In the genomic region with DNA sequence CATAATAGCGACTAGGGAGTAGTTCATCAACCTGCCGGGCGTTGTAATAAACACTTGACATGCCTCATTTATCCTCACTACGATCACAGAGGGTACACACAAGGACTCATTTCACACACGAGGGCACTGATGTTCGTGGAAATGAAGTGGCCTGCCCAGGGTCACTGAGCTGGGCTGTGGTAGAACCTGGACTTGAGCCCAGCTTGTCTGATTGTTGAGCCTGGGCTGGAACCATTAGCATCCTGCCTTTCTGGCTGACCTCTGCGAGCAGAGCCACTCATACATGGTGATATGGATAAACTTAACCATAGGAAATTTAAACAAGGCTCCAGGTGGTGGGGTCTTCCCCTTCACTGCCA, we compare ENCODE assay signal across 20 cellular contexts. TPM values are rescaled to one million over a fixed set of nuclear protein-coding genes. Genes with fewer than 3 reads are reported as not detected.
DNase-seq lines count a peak whose midpoint lies in the region; ATAC-seq and TF ChIP-seq lines count a peak whose summit lies in the region.
"Had no signal": no experiment of that assay in that cellular context is flagged by ENCODE, and none has a peak within 500 bp of the region (broad histone marks: within the 10 kb centered on the region; RNA-seq: fewer than 3 reads in every experiment).

No MANE protein-coding gene starts in this region.

- DNase-seq in DMS79 treated with DMSO at 0.1 percent for 48 hours (lab: John Stamatoyannopoulos, UW) = peak; percentile 99
- DNase-seq in NCI-H2029 (lab: John Stamatoyannopoulos, UW) = peak; percentile 22
- no peak for DNase-seq in lung (ENCODE audit: low spot score)
- DNase-seq in transverse colon = no peak
- no peak for DNase-seq in T1000 (lab: John Stamatoyannopoulos, UW)
- no peak for DNase-seq in NK-92 (lab: John Stamatoyannopoulos, UW; ENCODE audit: unreplicated experiment)
- DNase-seq in effector memory CD4-positive, alpha-beta T cell = no peak
- DNase-seq: activated CD4-positive, alpha-beta memory T cell treated with anti-CD3 and anti-CD28 coated beads for 36 hours; activated T-cell treated with anti-CD3 and anti-CD28 coated beads, Interleukin-2, amount 50 U/mL, for 4 hours; CD8-positive, alpha-beta memory T cell; effector CD4-positive, alpha-beta T cell; NCI-H1694 treated with DMSO at 0.1 percent for 48 hours; stimulated activated naive CD4-positive, alpha-beta T cell; T-cell; uterus had no signal

- no peak overlapping the region for H3K4me3 ChIP-seq in lung
- no peak overlapping the region for H3K4me3 ChIP-seq in transverse colon
- H3K4me3 ChIP-seq in effector memory CD4-positive, alpha-beta T cell (ENCODE audit: insufficient read depth, low read depth, low read length, poor library complexity, severe bottlenecking) = no peak overlapping the region
- H3K4me3 ChIP-seq: prostate gland, uterus had no signal

- TF ChIP-seq EP300 in transverse colon (IDR thresholded peaks at IDR 0.05; ENCODE audit: low read depth) = no peak

- H3K36me3 Mint-ChIP-seq in brain = no peaks in the 10 kb centered on the region
- H3K36me3 Mint-ChIP-seq: activated CD4-positive, alpha-beta memory T cell treated with anti-CD3 and anti-CD28 coated beads for 36 hours; activated naive CD8-positive, alpha-beta T cell; CD8-positive, alpha-beta memory T cell; T-cell had no signal

- peaks cover 8% of the 10 kb centered on the region for H3K27me3 Mint-ChIP-seq in brain
- H3K27me3 Mint-ChIP-seq: activated CD4-positive, alpha-beta memory T cell treated with anti-CD3 and anti-CD28 coated beads for 36 hours; activated naive CD8-positive, alpha-beta T cell had no signal

- H3K27ac Mint-ChIP-seq in brain = peak overlapping the region in 4 of 5 experiments; percentile 61 to 97 (median 72)
- H3K27ac Mint-ChIP-seq: activated CD4-positive, alpha-beta memory T cell treated with anti-CD3 and anti-CD28 coated beads for 36 hours; activated naive CD8-positive, alpha-beta T cell; T-cell had no signal

- TF ChIP-seq POLR2A in transverse colon (IDR thresholded peaks at IDR 0.05) = no peak

- H3K9me3 ChIP-seq in lung (ENCODE audit: control insufficient read depth in 2 of 2, insufficient read depth in 1 of 2, low read length in 1 of 2) (no peaks in the 10 kb centered on the region), transverse colon (no peaks in the 10 kb centered on the region)
- H3K9me3 ChIP-seq in effector memory CD4-positive, alpha-beta T cell (ENCODE audit: control insufficient read depth, low read length) = no peaks in the 10 kb centered on the region
- H3K9me3 ChIP-seq: prostate gland, uterus had no signal

- ATAC-seq in lung (ENCODE audit: insufficient read depth, low FRiP score) = no peak
- ATAC-seq: activated T-cell treated with anti-CD3 and anti-CD28 coated beads, Interleukin-2, amount 50 U/mL, for 4 hours; T-cell had no signal

- no peaks in the 10 kb centered on the region for H3K36me3 ChIP-seq in lung (ENCODE audit: control insufficient read depth in 2 of 2, insufficient read depth in 2 of 2, low read length in 2 of 2)
- no peaks in the 10 kb centered on the region for H3K36me3 ChIP-seq in transverse colon
- H3K36me3 ChIP-seq in effector memory CD4-positive, alpha-beta T cell (ENCODE audit: control insufficient read depth, insufficient read depth, low read length) = no peaks in the 10 kb centered on the region
- H3K36me3 ChIP-seq: prostate gland, uterus had no signal

- H3K4me1 ChIP-seq in lung (ENCODE audit: control insufficient read depth in 2 of 2, insufficient read depth in 2 of 2, low read length in 2 of 2) (no peaks in the 10 kb centered on the region), transverse colon (no peaks in the 10 kb centered on the region)
- H3K4me1 ChIP-seq in effector memory CD4-positive, alpha-beta T cell (ENCODE audit: control insufficient read depth, insufficient read depth, low read length, poor library complexity, severe bottlenecking) = no peaks in the 10 kb centered on the region
- H3K4me1 ChIP-seq: prostate gland, uterus had no signal

- TF ChIP-seq CTCF in brain (conservative IDR thresholded peaks at IDR 0.05) = no peak
- TF ChIP-seq CTCF in lung (IDR thresholded peaks at IDR 0.05; ENCODE audit: control extremely low read depth, extremely low read depth) = no peak
- no peak for TF ChIP-seq CTCF in transverse colon (IDR thresholded peaks at IDR 0.05)

- intact Hi-C loops in transverse colon (cut with DNase I; ENCODE audit: low total_unique reads) = no loop called here

- peaks cover 0 to 8% (median 4%) of the 10 kb centered on the region in 5 experiments for H3K9me3 Mint-ChIP-seq in brain
- H3K9me3 Mint-ChIP-seq: activated CD4-positive, alpha-beta memory T cell treated with anti-CD3 and anti-CD28 coated beads for 36 hours; activated T-cell treated with anti-CD3 and anti-CD28 coated beads, Interleukin-2, amount 50 U/mL, for 4 hours; CD8-positive, alpha-beta memory T cell; T-cell had no signal

- in situ Hi-C loops in transverse colon (cut with MboI; ENCODE audit: low pct_ligation_motif_present in 1 of 4, low pct_unique_long_range_greater_than_20kb in 1 of 4, low sequenced_read_pairs in 3 of 4) = loop anchor here in 1 of 4 donors (25.0 kb wide), 1 partner anchor 99 kb away; no protein-coding TSS in a partner anchor

- peaks cover 32% of the 10 kb centered on the region for H3K4me1 Mint-ChIP-seq in brain
- H3K4me1 Mint-ChIP-seq: CD8-positive, alpha-beta memory T cell; T-cell had no signal

- H3K27ac ChIP-seq in lung (ENCODE audit: low read depth in 1 of 2, low read length in 1 of 2) (peak overlapping the region; percentile 69 to 80), transverse colon (no peak overlapping the region)
- H3K27ac ChIP-seq in effector memory CD4-positive, alpha-beta T cell (ENCODE audit: insufficient read depth, low read length, poor library complexity, severe bottlenecking) = no peak overlapping the region
- H3K27ac ChIP-seq: KMS-11, prostate gland, uterus, VCaP had no signal

- 56 to 74% methylated on average over 7 of the region's 7 CpGs for WGBS in lung, 2 donors
- WGBS in transverse colon (ENCODE audit: low coverage in 1 of 2), 2 donors = 49 to 65% methylated on average over 5 to 7 of the region's 7 CpGs

- H3K4me3 Mint-ChIP-seq in brain = peak overlapping the region in 1 of 5 experiments; percentile 17
- H3K4me3 Mint-ChIP-seq: activated CD4-positive, alpha-beta memory T cell treated with anti-CD3 and anti-CD28 coated beads for 36 hours; activated naive CD8-positive, alpha-beta T cell; activated T-cell treated with anti-CD3 and anti-CD28 coated beads, Interleukin-2, amount 50 U/mL, for 4 hours; CD8-positive, alpha-beta memory T cell; T-cell had no signal

- H3K27me3 ChIP-seq in lung (ENCODE audit: control insufficient read depth, insufficient read depth) (no peaks in the 10 kb centered on the region), transverse colon (no peaks in the 10 kb centered on the region)
- no peaks in the 10 kb centered on the region for H3K27me3 ChIP-seq in effector memory CD4-positive, alpha-beta T cell (replicated peaks; ENCODE audit: control insufficient read depth, insufficient read depth, low read length, poor library complexity, severe bottlenecking)
- H3K27me3 ChIP-seq: uterus had no signal

RNA-seq across cellular contexts. Expression of a gene that starts 16.6 kb away (rescaled TPM):
- polyA plus RNA-seq in brain (ENCODE audit: insufficient read depth, low read depth, low replicate concordance) = 12.2 TPM
- 10 to 100 TPM; 34.8 to 77.5 TPM for total RNA-seq in lung
- 10 to 100 TPM; 38.0 to 88.9 TPM for polyA plus RNA-seq in lung
- total RNA-seq in transverse colon = 100 to 1,000 TPM in 1 of 4 donors, 10 to 100 TPM in 3; 49.2 to 108 (median 57.8) TPM
- polyA plus RNA-seq: CD8-positive, alpha-beta memory T cell had no signal

Comparison
In these comparisons a context has a peak if more than half of its experiments do, and no peak if none do; other contexts are left out.
1. DNase-seq: peak in DMS79 treated with DMSO at 0.1 percent for 48 hours (single experiment) and NCI-H2029 (single experiment); none in lung (single experiment), transverse colon (single experiment), T1000 (single experiment), NK-92 (single experiment) and effector memory CD4-positive, alpha-beta T cell (0 of 3).
2. H3K27ac ChIP-seq: peak in lung (2 of 2); none in transverse colon (0 of 4) and effector memory CD4-positive, alpha-beta T cell (single experiment).